In genomic region chr12:47868041-47868440, GRCh38 we compare ENCODE assay signal across 10 cellular contexts. TPM values are rescaled to one million over a fixed set of nuclear protein-coding genes. Genes with fewer than 3 reads are reported as not detected.
DNase-seq lines count a peak whose midpoint lies in the region; ATAC-seq and TF ChIP-seq lines count a peak whose summit lies in the region.
"Had no signal": no experiment of that assay in that cellular context is flagged by ENCODE, and none has a peak within 500 bp of the region (broad histone marks: within the 10 kb centered on the region; RNA-seq: fewer than 3 reads in every experiment).

No MANE protein-coding gene starts in this region.

- no peak for TF ChIP-seq CTCF in H9 (conservative IDR thresholded peaks at IDR 0.05)

- peaks cover 57% of the 10 kb centered on the region for H3K36me3 Mint-ChIP-seq in activated naive CD4-positive, alpha-beta T cell treated with anti-CD3 and anti-CD28 coated beads for 36 hours (ENCODE audit: low read depth)
- H3K36me3 Mint-ChIP-seq in activated T-helper 1 cell treated with anti-CD3 and anti-CD28 coated beads, Interleukin-12 subunit alpha, Interleukin-12 subunit beta, Interleukin-2, Interleukin-4 antibody, amounts not matched to agents 30 ng/mL and 10 ng/mL and 1 ng/mL, durations not matched to agents 14 hours and 24 hours and 36 hours (ENCODE audit: low read depth): peaks cover 77% of the 10 kb centered on the region
- peaks cover 99% of the 10 kb centered on the region for H3K36me3 Mint-ChIP-seq in stimulated activated effector memory CD8-positive, alpha-beta T cell treated with anti-CD3 and anti-CD28 coated beads, Interleukin-12 subunit alpha, Interleukin-12 subunit beta, amount 100 ng/mL, for 72 hours
- H3K36me3 Mint-ChIP-seq in H9 (ENCODE audit: insufficient read depth in 1 of 3, low read depth in 3 of 3): peaks cover 0 to under 1% (median 0%) of the 10 kb centered on the region in 3 experiments; a peak in 1 of 7 replicates

- no peaks in the 10 kb centered on the region for H3K27me3 ChIP-seq in H9 (ENCODE audit: insufficient read depth, low read length)

- H3T11ph ChIP-seq in H9 (ENCODE audit: low read length): no peak overlapping the region

- H3K27me3 Mint-ChIP-seq in activated naive CD4-positive, alpha-beta T cell treated with anti-CD3 and anti-CD28 coated beads for 36 hours (ENCODE audit: low read depth): no peaks in the 10 kb centered on the region
- no peaks in the 10 kb centered on the region for H3K27me3 Mint-ChIP-seq in activated T-helper 1 cell treated with anti-CD3 and anti-CD28 coated beads, Interleukin-12 subunit alpha, Interleukin-12 subunit beta, Interleukin-2, Interleukin-4 antibody, amounts not matched to agents 30 ng/mL and 10 ng/mL and 1 ng/mL, durations not matched to agents 14 hours and 24 hours and 36 hours (ENCODE audit: insufficient read depth)
- H3K27me3 Mint-ChIP-seq in H9 (ENCODE audit: low read depth): peaks cover 2% of the 10 kb centered on the region

- H3K27ac Mint-ChIP-seq in activated naive CD4-positive, alpha-beta T cell treated with anti-CD3 and anti-CD28 coated beads for 36 hours: peak overlapping the region; percentile 69
- peak overlapping the region; percentile 98 for H3K27ac Mint-ChIP-seq in activated T-helper 1 cell treated with anti-CD3 and anti-CD28 coated beads, Interleukin-12 subunit alpha, Interleukin-12 subunit beta, Interleukin-2, Interleukin-4 antibody, amounts not matched to agents 30 ng/mL and 10 ng/mL and 1 ng/mL, durations not matched to agents 14 hours and 24 hours and 36 hours
- peak overlapping the region; percentile 93 for H3K27ac Mint-ChIP-seq in stimulated activated effector memory CD8-positive, alpha-beta T cell treated with anti-CD3 and anti-CD28 coated beads, Interleukin-12 subunit alpha, Interleukin-12 subunit beta, amount 100 ng/mL, for 72 hours
- H3K27ac Mint-ChIP-seq in H9: no peak overlapping the region

- no peaks in the 10 kb centered on the region for H4K20me1 ChIP-seq in H9 (ENCODE audit: control insufficient read depth, insufficient read depth, insufficient read length)

- H4K8ac ChIP-seq in H9 (replicated peaks; ENCODE audit: insufficient read length, low read depth, low read length): no peak overlapping the region

- no peaks in the 10 kb centered on the region for H3K9me3 ChIP-seq in H9 (ENCODE audit: control insufficient read depth, low read depth, low read length)

- no peak overlapping the region for H3K4ac ChIP-seq in H9 (ENCODE audit: low read depth, low read length)

- no peak overlapping the region for H2AFZ ChIP-seq in H9 (ENCODE audit: low read length)

- H2BK20ac ChIP-seq in H9 (ENCODE audit: low read depth, low read length, poor library complexity, severe bottlenecking): no peak overlapping the region

- H3K14ac ChIP-seq in H9 (ENCODE audit: insufficient read depth, low read length): no peak overlapping the region

- CTCF ChIA-PET in activated naive CD4-positive, alpha-beta T cell treated with anti-CD3 and anti-CD28 coated beads for 36 hours (lab: Charles Lee): interaction anchor here (1.4 to 1.7 kb wide), 2 partner anchors 38 to 125 kb away, joined by 3 to 6 read pairs; no protein-coding TSS in a partner anchor

- H4K91ac ChIP-seq in H9 (ENCODE audit: insufficient read length, low read depth, low read length): no peak overlapping the region

- intact Hi-C loops in activated naive CD4-positive, alpha-beta T cell treated with anti-CD3 and anti-CD28 coated beads for 36 hours (cut with micrococcal nuclease): loop anchor here (1.0 kb wide), 1 partner anchor 8 kb away; no protein-coding TSS in a partner anchor
- intact Hi-C loops in activated T-helper 1 cell treated with anti-CD3 and anti-CD28 coated beads, Interleukin-12 subunit alpha, Interleukin-12 subunit beta, Interleukin-2, Interleukin-4 antibody, amounts not matched to agents 30 ng/mL and 10 ng/mL and 1 ng/mL, durations not matched to agents 14 hours and 24 hours and 36 hours (cut with micrococcal nuclease): loop anchor here (1.0 kb wide), 1 partner anchor 8 kb away; no protein-coding TSS in a partner anchor

- ATAC-seq in HG02885 (IDR thresholded peaks at IDR 0.05; ENCODE audit: poor library complexity, unreplicated experiment): peak; percentile 24
- ATAC-seq in stimulated activated effector memory CD8-positive, alpha-beta T cell treated with anti-CD3 and anti-CD28 coated beads, Interleukin-12 subunit alpha, Interleukin-12 subunit beta, amount 100 ng/mL, for 72 hours: no peak

- H2BK15ac ChIP-seq in H9 (ENCODE audit: low read depth, low read length): no peak overlapping the region

- H3K18ac ChIP-seq in H9 (ENCODE audit: insufficient read length, low read depth, low read length): no peak overlapping the region

- H3K9me3 Mint-ChIP-seq in activated naive CD4-positive, alpha-beta T cell treated with anti-CD3 and anti-CD28 coated beads for 36 hours: no peaks in the 10 kb centered on the region
- H3K9me3 Mint-ChIP-seq in activated T-helper 1 cell treated with anti-CD3 and anti-CD28 coated beads, Interleukin-12 subunit alpha, Interleukin-12 subunit beta, Interleukin-2, Interleukin-4 antibody, amounts not matched to agents 30 ng/mL and 10 ng/mL and 1 ng/mL, durations not matched to agents 14 hours and 24 hours and 36 hours: no peaks in the 10 kb centered on the region
- H3K9me3 Mint-ChIP-seq in stimulated activated effector memory CD8-positive, alpha-beta T cell treated with anti-CD3 and anti-CD28 coated beads, Interleukin-12 subunit alpha, Interleukin-12 subunit beta, amount 100 ng/mL, for 72 hours: no peaks in the 10 kb centered on the region
- no peaks in the 10 kb centered on the region; a peak in 1 of 5 replicates for H3K9me3 Mint-ChIP-seq in H9

- no peaks in the 10 kb centered on the region for H3K4me1 ChIP-seq in H9 (ENCODE audit: insufficient read depth, low read length)

- no CpG with 5 or more reads among the region's 2 CpGs for WGBS in H9 (ENCODE audit: extremely low coverage, insufficient read length, low lambda C conversion rate)

- no peak for DNase-seq in activated naive CD4-positive, alpha-beta T cell treated with anti-CD3 and anti-CD28 coated beads for 36 hours
- DNase-seq in activated naive CD4-positive, alpha-beta T cell treated with Interleukin-2 at 50 U/mL for 16 hours: no peak
- DNase-seq in activated T-helper 1 cell treated with anti-CD3 and anti-CD28 coated beads, Interleukin-12 subunit alpha, Interleukin-12 subunit beta, Interleukin-2, Interleukin-4 antibody, amounts not matched to agents 30 ng/mL and 10 ng/mL and 1 ng/mL, durations not matched to agents 14 hours and 24 hours and 36 hours (ENCODE audit: low spot score): no peak
- no peak for DNase-seq in stimulated activated effector memory CD8-positive, alpha-beta T cell treated with anti-CD3 and anti-CD28 coated beads, Interleukin-12 subunit alpha, Interleukin-12 subunit beta, amount 100 ng/mL, for 72 hours (ENCODE audit: low spot score in 2 of 2)
- DNase-seq in cortex of kidney (lab: John Stamatoyannopoulos, UW) (no peak), DMS 273 treated with DMSO at 0.1 percent for 48 hours (lab: John Stamatoyannopoulos, UW) (no peak), H9 (no peak)
- DNase-seq: NCI-H69, WERI-Rb-1 had no signal

- H3K4me2 ChIP-seq in H9 (ENCODE audit: insufficient read depth, insufficient read length, low read length): no peak overlapping the region

- no peak overlapping the region for H3K4me3 Mint-ChIP-seq in activated naive CD4-positive, alpha-beta T cell treated with anti-CD3 and anti-CD28 coated beads for 36 hours
- peak overlapping the region; percentile 72 for H3K4me3 Mint-ChIP-seq in activated T-helper 1 cell treated with anti-CD3 and anti-CD28 coated beads, Interleukin-12 subunit alpha, Interleukin-12 subunit beta, Interleukin-2, Interleukin-4 antibody, amounts not matched to agents 30 ng/mL and 10 ng/mL and 1 ng/mL, durations not matched to agents 14 hours and 24 hours and 36 hours
- H3K4me3 Mint-ChIP-seq in stimulated activated effector memory CD8-positive, alpha-beta T cell treated with anti-CD3 and anti-CD28 coated beads, Interleukin-12 subunit alpha, Interleukin-12 subunit beta, amount 100 ng/mL, for 72 hours: peak overlapping the region; percentile 59
- H3K4me3 Mint-ChIP-seq in H9: no peak overlapping the region

- H2BK5ac ChIP-seq in H9 (ENCODE audit: insufficient read length, low read length): no peak overlapping the region

- no peak overlapping the region for H3K27ac ChIP-seq in H9 (ENCODE audit: insufficient read length, low read depth, low read length)
- H3K27ac ChIP-seq: WERI-Rb-1 had no signal

- H2AK5ac ChIP-seq in H9 (ENCODE audit: insufficient read length, low read length): no peak overlapping the region

- no peaks in the 10 kb centered on the region for H3K79me2 ChIP-seq in H9 (ENCODE audit: insufficient read depth, low read length)

- H3K9ac ChIP-seq in H9 (ENCODE audit: extremely low read depth, insufficient read length, low read length): no peak overlapping the region

- H4K5ac ChIP-seq in H9 (ENCODE audit: insufficient read length, low read depth, low read length): no peak overlapping the region

- no peak overlapping the region for H2BK120ac ChIP-seq in H9 (ENCODE audit: low read depth, low read length, poor library complexity, severe bottlenecking)

- no peak overlapping the region for H2BK12ac ChIP-seq in H9 (ENCODE audit: insufficient read length, low read depth, low read length)

- no peaks in the 10 kb centered on the region for H3K79me1 ChIP-seq in H9 (ENCODE audit: insufficient read depth, low read depth, low read length, poor library complexity, severe bottlenecking)

- H3K23ac ChIP-seq in H9 (ENCODE audit: insufficient read length, low read depth, low read length): no peak overlapping the region

- H3K56ac ChIP-seq in H9 (ENCODE audit: insufficient read length, low read depth, low read length): no peak overlapping the region

- no peaks in the 10 kb centered on the region for H3K23me2 ChIP-seq in H9 (ENCODE audit: insufficient read length, low read depth, low read length, poor library complexity, severe bottlenecking)

- H3K4me1 Mint-ChIP-seq in activated naive CD4-positive, alpha-beta T cell treated with anti-CD3 and anti-CD28 coated beads for 36 hours (ENCODE audit: low read depth): peaks cover 38% of the 10 kb centered on the region
- H3K4me1 Mint-ChIP-seq in activated T-helper 1 cell treated with anti-CD3 and anti-CD28 coated beads, Interleukin-12 subunit alpha, Interleukin-12 subunit beta, Interleukin-2, Interleukin-4 antibody, amounts not matched to agents 30 ng/mL and 10 ng/mL and 1 ng/mL, durations not matched to agents 14 hours and 24 hours and 36 hours (ENCODE audit: low read depth): peaks cover 91% of the 10 kb centered on the region
- peaks cover 92% of the 10 kb centered on the region for H3K4me1 Mint-ChIP-seq in stimulated activated effector memory CD8-positive, alpha-beta T cell treated with anti-CD3 and anti-CD28 coated beads, Interleukin-12 subunit alpha, Interleukin-12 subunit beta, amount 100 ng/mL, for 72 hours
- no peaks in the 10 kb centered on the region for H3K4me1 Mint-ChIP-seq in H9

RNA-seq across cellular contexts. Expression of gene VDR, which starts 36.8 kb away (rescaled TPM):
- total RNA-seq in activated naive CD4-positive, alpha-beta T cell treated with anti-CD3 and anti-CD28 coated beads for 36 hours: 10 to 100 TPM; 56.4 to 57.7 TPM
- 305 and 318 TPM in 2 replicates for total RNA-seq in activated T-helper 1 cell treated with anti-CD3 and anti-CD28 coated beads, Interleukin-12 subunit alpha, Interleukin-12 subunit beta, Interleukin-2, Interleukin-4 antibody, amounts not matched to agents 30 ng/mL and 10 ng/mL and 1 ng/mL, durations not matched to agents 14 hours and 24 hours and 36 hours
- total RNA-seq in H9 (2021): 0.61 and 0.70 TPM in 2 replicates

RNA-seq across cellular contexts. Expression of gene HDAC7, which starts 48.3 kb away (rescaled TPM):
- 100 to 1,000 TPM; 272 to 289 TPM for total RNA-seq in activated naive CD4-positive, alpha-beta T cell treated with anti-CD3 and anti-CD28 coated beads for 36 hours
- 453 and 466 TPM in 2 replicates for total RNA-seq in activated T-helper 1 cell treated with anti-CD3 and anti-CD28 coated beads, Interleukin-12 subunit alpha, Interleukin-12 subunit beta, Interleukin-2, Interleukin-4 antibody, amounts not matched to agents 30 ng/mL and 10 ng/mL and 1 ng/mL, durations not matched to agents 14 hours and 24 hours and 36 hours
- total RNA-seq in H9 (2021): 69.3 and 72.1 TPM in 2 replicates

Comparison
In these comparisons a context has a peak if more than half of its experiments do, and no peak if none do; other contexts are left out.
1. H3K27ac Mint-ChIP-seq: peak in activated naive CD4-positive, alpha-beta T cell treated with anti-CD3 and anti-CD28 coated beads for 36 hours (single experiment), activated T-helper 1 cell treated with anti-CD3 and anti-CD28 coated beads, Interleukin-12 subunit alpha, Interleukin-12 subunit beta, Interleukin-2, Interleukin-4 antibody, amounts not matched to agents 30 ng/mL and 10 ng/mL and 1 ng/mL, durations not matched to agents 14 hours and 24 hours and 36 hours (single experiment) and stimulated activated effector memory CD8-positive, alpha-beta T cell treated with anti-CD3 and anti-CD28 coated beads, Interleukin-12 subunit alpha, Interleukin-12 subunit beta, amount 100 ng/mL, for 72 hours (single experiment); none in H9 (0 of 3).
2. H3K4me3 Mint-ChIP-seq: peak in activated T-helper 1 cell treated with anti-CD3 and anti-CD28 coated beads, Interleukin-12 subunit alpha, Interleukin-12 subunit beta, Interleukin-2, Interleukin-4 antibody, amounts not matched to agents 30 ng/mL and 10 ng/mL and 1 ng/mL, durations not matched to agents 14 hours and 24 hours and 36 hours (single experiment) and stimulated activated effector memory CD8-positive, alpha-beta T cell treated with anti-CD3 and anti-CD28 coated beads, Interleukin-12 subunit alpha, Interleukin-12 subunit beta, amount 100 ng/mL, for 72 hours (single experiment); none in activated naive CD4-positive, alpha-beta T cell treated with anti-CD3 and anti-CD28 coated beads for 36 hours (single experiment) and H9 (0 of 2).
3. RNA of gene VDR, which starts 36.8 kb away (total RNA-seq): 305 to 318 TPM in activated T-helper 1 cell treated with anti-CD3 and anti-CD28 coated beads, Interleukin-12 subunit alpha, Interleukin-12 subunit beta, Interleukin-2, Interleukin-4 antibody, amounts not matched to agents 30 ng/mL and 10 ng/mL and 1 ng/mL, durations not matched to agents 14 hours and 24 hours and 36 hours and 56.4 to 57.7 TPM in activated naive CD4-positive, alpha-beta T cell treated with anti-CD3 and anti-CD28 coated beads for 36 hours; 0.61 to 0.70 TPM in H9; every median in the first group is over 10 times any median in the second.